In the genomic region with DNA sequence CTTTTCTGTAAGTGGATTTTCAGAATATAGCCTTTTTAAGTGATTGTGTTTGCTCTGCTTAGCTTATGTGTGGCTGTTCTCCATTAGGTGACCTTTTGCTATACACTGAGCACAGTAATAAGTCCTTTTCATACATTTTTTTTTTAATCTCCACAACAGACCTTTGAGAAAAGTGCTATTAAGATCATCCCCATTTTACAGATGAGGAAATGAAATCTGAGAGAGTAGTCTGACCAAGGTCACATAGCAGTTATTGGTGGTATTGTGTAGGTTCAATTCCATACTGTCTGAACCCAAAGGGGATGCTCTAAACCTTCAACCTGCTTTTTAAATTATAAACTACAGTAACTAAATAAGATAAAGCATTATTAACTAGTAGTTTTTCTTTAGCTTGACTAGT, we compare ENCODE assay signal across 8 cellular contexts. TPM values are rescaled to one million over a fixed set of nuclear protein-coding genes. Genes with fewer than 3 reads are reported as not detected.
DNase-seq lines count a peak whose midpoint lies in the region; ATAC-seq, FAIRE-seq and TF ChIP-seq lines count a peak whose summit lies in the region.

No MANE protein-coding gene starts in this region.

- H3K9me3 Mint-ChIP-seq in astrocyte (ENCODE audit: unreplicated experiment) = no peaks in the 10 kb centered on the region

- H3K9ac ChIP-seq in astrocyte (ENCODE audit: low read length) = peak overlapping the region; percentile 99

- peaks cover 8 to 63% (median 49%) of the 10 kb centered on the region in 12 donors for H3K4me1 ChIP-seq in heart left ventricle
- H3K4me1 ChIP-seq in astrocyte (ENCODE audit: insufficient read depth, low read length) = peaks cover 13% of the 10 kb centered on the region
- peaks cover 38% of the 10 kb centered on the region for H3K4me1 ChIP-seq in lower lobe of right lung
- H3K4me1 ChIP-seq in urinary bladder (ENCODE audit: insufficient read depth) = peaks cover 4% of the 10 kb centered on the region

- H3K9me3 ChIP-seq in heart left ventricle (no peaks in the 10 kb centered on the region), astrocyte (ENCODE audit: insufficient read depth, low read depth, low read length) (no peaks in the 10 kb centered on the region), lower lobe of right lung (no peaks in the 10 kb centered on the region)

- H3K36me3 Mint-ChIP-seq in astrocyte (ENCODE audit: low read depth, unreplicated experiment) = peaks cover 2% of the 10 kb centered on the region

- FAIRE-seq in astrocyte (lab: Jason Lieb, UNC) (no peak), HTR-8/SVneo (lab: Jason Lieb, UNC) (no peak)

- H3K27me3 Mint-ChIP-seq in astrocyte (ENCODE audit: low read depth, unreplicated experiment) = no peaks in the 10 kb centered on the region

- H3K4me3 ChIP-seq in heart left ventricle (peak overlapping the region in 11 of 12 donors; percentile 65 to 98 (median 83)), astrocyte (ENCODE audit: insufficient read depth, low read depth, low read length) (peak overlapping the region; percentile 93), lower lobe of right lung (peak overlapping the region; percentile 68), urinary bladder (ENCODE audit: low read depth, low read length) (peak overlapping the region; percentile 81)

- H3K27me3 ChIP-seq in heart left ventricle (no peaks in the 10 kb centered on the region), astrocyte (ENCODE audit: insufficient read depth, low read length) (no peaks in the 10 kb centered on the region), lower lobe of right lung (ENCODE audit: low read depth) (no peaks in the 10 kb centered on the region)

- peaks cover 0 to 16% (median 0%) of the 10 kb centered on the region in 9 donors for H3K36me3 ChIP-seq in heart left ventricle
- H3K36me3 ChIP-seq in astrocyte (ENCODE audit: insufficient read depth, low read length) = peaks cover 3% of the 10 kb centered on the region
- H3K36me3 ChIP-seq in lower lobe of right lung = peaks cover 4% of the 10 kb centered on the region
- no peaks in the 10 kb centered on the region for H3K36me3 ChIP-seq in urinary bladder (ENCODE audit: insufficient read depth)

- TF ChIP-seq POLR2A in heart left ventricle (IDR thresholded peaks at IDR 0.05) = no peak

- peaks cover 67% of the 10 kb centered on the region for H3K79me2 ChIP-seq in astrocyte (ENCODE audit: insufficient read depth, low read length)

- ATAC-seq in heart left ventricle (no peak), left cardiac atrium (no peak), lower lobe of right lung (no peak)

- TF ChIP-seq CTCF in heart left ventricle (IDR thresholded peaks at IDR 0.05) (no peak), astrocyte (IDR thresholded peaks at IDR 0.05; ENCODE audit: insufficient read depth, low read depth, low read length) (no peak), lower lobe of right lung (IDR thresholded peaks at IDR 0.05) (no peak)

- no peak overlapping the region for H3K27ac Mint-ChIP-seq in astrocyte (ENCODE audit: unreplicated experiment)

- intact Hi-C loops in heart left ventricle (cut with DNase I) (loop anchor here in 1 of 10 donors (5.0 kb wide), 1 partner anchor 50 kb away; no protein-coding TSS in a partner anchor), left cardiac atrium (cut with DNase I) (no loop called here), lower lobe of right lung (cut with DNase I) (no loop called here)

- DNase-seq in heart left ventricle = no peak
- no peak for DNase-seq in left cardiac atrium
- no peak for DNase-seq in astrocyte (ENCODE audit: low read depth)
- DNase-seq in lower lobe of right lung = no peak
- no peak for DNase-seq in NOMO-1 treated with DMSO at 0.1 percent for 48 hours (lab: John Stamatoyannopoulos, UW; ENCODE audit: unreplicated experiment)
- no peak for DNase-seq in HTR-8/SVneo (ENCODE audit: insufficient read length, low spot score)
- no peak for DNase-seq in medulla oblongata (ENCODE audit: extremely low spot score)

- peaks cover 18% of the 10 kb centered on the region for H3K4me1 Mint-ChIP-seq in astrocyte (ENCODE audit: low read depth, unreplicated experiment)

- peak overlapping the region in 4 of 12 donors; percentile 98 to 99 (median 99) for H3K27ac ChIP-seq in heart left ventricle
- peak overlapping the region; percentile 99 for H3K27ac ChIP-seq in astrocyte (ENCODE audit: low read depth, low read length)
- peak overlapping the region; percentile 95 for H3K27ac ChIP-seq in lower lobe of right lung
- no peak overlapping the region for H3K27ac ChIP-seq in urinary bladder (ENCODE audit: low read depth)

- H2AFZ ChIP-seq in astrocyte (ENCODE audit: low read depth, low read length) = no peak overlapping the region

- H4K20me1 ChIP-seq in astrocyte (ENCODE audit: insufficient read depth, low read length) = peaks cover 61% of the 10 kb centered on the region

- peak overlapping the region; percentile 97 for H3K4me3 Mint-ChIP-seq in astrocyte (ENCODE audit: unreplicated experiment)

- peak overlapping the region; percentile 88 for H3K4me2 ChIP-seq in astrocyte (ENCODE audit: low read length)

RNA-seq across cellular contexts. Expression of a gene that starts 1.7 kb away (rescaled TPM):
- 100 to 1,000 TPM in 1 of 9 donors, 10 to 100 TPM in 8; 41.6 to 107 (median 62.5) TPM for total RNA-seq in heart left ventricle
- polyA plus RNA-seq in heart left ventricle = 10 to 100 TPM; 21.1 to 25.1 TPM
- 10 to 100 TPM; 53.0 to 70.9 TPM for total RNA-seq in left cardiac atrium
- total RNA-seq in astrocyte = 191 and 196 TPM in 2 replicates
- 150 TPM for total RNA-seq in lower lobe of right lung
- 69.9 TPM for total RNA-seq in urinary bladder
- 36.5 TPM for polyA plus RNA-seq in urinary bladder
